In genomic region chr21:43306911-43307676, GRCh38 we compare ENCODE assay signal across 8 cellular contexts.
DNase-seq lines count a peak whose midpoint lies in the region; ATAC-seq and TF ChIP-seq lines count a peak whose summit lies in the region.

No MANE protein-coding gene starts in this region.

- H3K27ac Mint-ChIP-seq in glutamatergic neuron (ENCODE audit: unreplicated experiment): peak overlapping the region; percentile 33
- H3K27ac Mint-ChIP-seq in activated T-helper 1 cell treated with anti-CD3 and anti-CD28 coated beads, Interleukin-12 subunit alpha, Interleukin-12 subunit beta, Interleukin-2, Interleukin-4 antibody, amounts not matched to agents 30 ng/mL and 10 ng/mL and 1 ng/mL, durations not matched to agents 14 hours and 24 hours and 36 hours: no peak overlapping the region

- DNase-seq in RKO (ENCODE audit: low spot score) (peak; percentile 80), glutamatergic neuron (peak; percentile 9), cerebellar nuclear complex (lab: John Stamatoyannopoulos, UW) (no peak)
- no peak for DNase-seq in activated T-helper 1 cell treated with anti-CD3 and anti-CD28 coated beads, Interleukin-12 subunit alpha, Interleukin-12 subunit beta, Interleukin-2, Interleukin-4 antibody, amounts not matched to agents 30 ng/mL and 10 ng/mL and 1 ng/mL, durations not matched to agents 14 hours and 24 hours and 36 hours (ENCODE audit: low spot score)
- DNase-seq in activated naive CD4-positive, alpha-beta T cell (lab: John Stamatoyannopoulos, UW): no peak

- peaks cover 5% of the 10 kb centered on the region for H3K36me3 Mint-ChIP-seq in glutamatergic neuron (ENCODE audit: unreplicated experiment)
- H3K36me3 Mint-ChIP-seq in activated T-helper 1 cell treated with anti-CD3 and anti-CD28 coated beads, Interleukin-12 subunit alpha, Interleukin-12 subunit beta, Interleukin-2, Interleukin-4 antibody, amounts not matched to agents 30 ng/mL and 10 ng/mL and 1 ng/mL, durations not matched to agents 14 hours and 24 hours and 36 hours (ENCODE audit: low read depth): no peaks in the 10 kb centered on the region

- intact Hi-C loops in activated T-helper 1 cell treated with anti-CD3 and anti-CD28 coated beads, Interleukin-12 subunit alpha, Interleukin-12 subunit beta, Interleukin-2, Interleukin-4 antibody, amounts not matched to agents 30 ng/mL and 10 ng/mL and 1 ng/mL, durations not matched to agents 14 hours and 24 hours and 36 hours (cut with micrococcal nuclease): no loop called here

- H3K4me1 Mint-ChIP-seq in glutamatergic neuron (ENCODE audit: low read depth, unreplicated experiment): peaks cover 22% of the 10 kb centered on the region
- H3K4me1 Mint-ChIP-seq in activated T-helper 1 cell treated with anti-CD3 and anti-CD28 coated beads, Interleukin-12 subunit alpha, Interleukin-12 subunit beta, Interleukin-2, Interleukin-4 antibody, amounts not matched to agents 30 ng/mL and 10 ng/mL and 1 ng/mL, durations not matched to agents 14 hours and 24 hours and 36 hours (ENCODE audit: low read depth): peaks cover 8% of the 10 kb centered on the region

- ATAC-seq in GM18867 (IDR thresholded peaks at IDR 0.05; ENCODE audit: unreplicated experiment): peak; percentile 61
- peak; percentile 68 for ATAC-seq in HG02798 (IDR thresholded peaks at IDR 0.05; ENCODE audit: poor library complexity, unreplicated experiment)
- no peak for ATAC-seq in GM19397 (IDR thresholded peaks at IDR 0.05; ENCODE audit: unreplicated experiment)

- TF ChIP-seq CTCF in glutamatergic neuron (IDR thresholded peaks at IDR 0.05; ENCODE audit: partially characterized antibody, unreplicated experiment): no peak

- H3K4me3 Mint-ChIP-seq in glutamatergic neuron (ENCODE audit: unreplicated experiment): no peak overlapping the region
- no peak overlapping the region for H3K4me3 Mint-ChIP-seq in activated T-helper 1 cell treated with anti-CD3 and anti-CD28 coated beads, Interleukin-12 subunit alpha, Interleukin-12 subunit beta, Interleukin-2, Interleukin-4 antibody, amounts not matched to agents 30 ng/mL and 10 ng/mL and 1 ng/mL, durations not matched to agents 14 hours and 24 hours and 36 hours

- peaks cover 9% of the 10 kb centered on the region for H3K27me3 Mint-ChIP-seq in glutamatergic neuron (ENCODE audit: unreplicated experiment)
- H3K27me3 Mint-ChIP-seq in activated T-helper 1 cell treated with anti-CD3 and anti-CD28 coated beads, Interleukin-12 subunit alpha, Interleukin-12 subunit beta, Interleukin-2, Interleukin-4 antibody, amounts not matched to agents 30 ng/mL and 10 ng/mL and 1 ng/mL, durations not matched to agents 14 hours and 24 hours and 36 hours (ENCODE audit: insufficient read depth): peaks cover 5% of the 10 kb centered on the region

- peaks cover 8% of the 10 kb centered on the region for H3K9me3 Mint-ChIP-seq in glutamatergic neuron (ENCODE audit: unreplicated experiment)
- no peaks in the 10 kb centered on the region for H3K9me3 Mint-ChIP-seq in activated T-helper 1 cell treated with anti-CD3 and anti-CD28 coated beads, Interleukin-12 subunit alpha, Interleukin-12 subunit beta, Interleukin-2, Interleukin-4 antibody, amounts not matched to agents 30 ng/mL and 10 ng/mL and 1 ng/mL, durations not matched to agents 14 hours and 24 hours and 36 hours

Comparison
In these comparisons a context has a peak if more than half of its experiments do, and no peak if none do; other contexts are left out.
1. DNase-seq: peak in RKO (single experiment) and glutamatergic neuron (single experiment); none in cerebellar nuclear complex (0 of 2), activated T-helper 1 cell treated with anti-CD3 and anti-CD28 coated beads, Interleukin-12 subunit alpha, Interleukin-12 subunit beta, Interleukin-2, Interleukin-4 antibody, amounts not matched to agents 30 ng/mL and 10 ng/mL and 1 ng/mL, durations not matched to agents 14 hours and 24 hours and 36 hours (single experiment) and activated naive CD4-positive, alpha-beta T cell (0 of 4).